In the genomic region with DNA sequence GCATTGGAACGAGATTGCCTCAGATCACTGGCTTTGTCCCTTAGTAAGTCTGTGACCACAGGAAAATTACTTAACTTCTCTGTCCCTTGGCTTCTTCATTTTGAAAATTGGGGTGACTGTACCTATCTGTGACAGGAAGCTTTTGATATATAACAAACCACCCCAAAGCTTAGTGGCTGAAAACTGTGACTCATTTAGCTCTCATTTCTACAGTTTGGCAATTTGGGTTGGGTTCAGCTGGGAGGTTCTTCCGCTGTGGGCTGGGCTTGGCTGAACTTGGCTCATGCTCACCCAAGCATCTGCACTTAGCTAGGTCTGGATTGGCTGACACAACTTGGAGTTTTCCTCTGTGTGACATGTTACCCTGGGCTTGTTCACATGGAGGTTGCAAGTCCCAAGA, we compare ENCODE assay signal across 28 cellular contexts. TPM values are rescaled to one million over a fixed set of nuclear protein-coding genes. Genes with fewer than 3 reads are reported as not detected.
"Had no signal": no experiment of that assay in that cellular context is flagged by ENCODE, and none has a peak within 500 bp of the region (broad histone marks: within the 10 kb centered on the region; RNA-seq: fewer than 3 reads in every experiment).

No MANE protein-coding gene starts in this region.

- H3K9me3 Mint-ChIP-seq: central memory CD8-positive, alpha-beta T cell; natural killer cell; type B pancreatic cell had no signal

- H3K36me3 Mint-ChIP-seq: activated naive CD8-positive, alpha-beta T cell treated with anti-CD3 and anti-CD28 coated beads, Interleukin-2, amount 10 ng/mL, durations not matched to agents 7 days and 5 days; natural killer cell; type B pancreatic cell had no signal

- H3K27ac Mint-ChIP-seq: activated naive CD8-positive, alpha-beta T cell treated with anti-CD3 and anti-CD28 coated beads, Interleukin-2, amount 10 ng/mL, durations not matched to agents 7 days and 5 days; activated T-cell treated with anti-CD3 and anti-CD28 coated beads, Interleukin-2, amount 50 U/mL, for 24 hours; activated T-helper 2 cell treated with anti-CD3 and anti-CD28 coated beads, Interferon-gamma antibody, Interleukin-2, Interleukin-4, amounts not matched to agents 10 μg/mL and 5 μg/mL and 100 μg/mL, durations not matched to agents 14 hours and 24 hours and 36 hours; effector memory CD8-positive, alpha-beta T cell; natural killer cell; stimulated activated naive B cell treated with anti-CD40 and anti-IgM and Interleukin-4, amounts not matched to agents 10 μg/mL and 1 μg/mL and 100 μg/mL, for 72 hours; type B pancreatic cell; WTC11 had no signal

- DNase-seq: activated naive CD4-positive, alpha-beta T cell; activated naive CD8-positive, alpha-beta T cell treated with anti-CD3 and anti-CD28 coated beads, Interleukin-2, amount 10 ng/mL, durations not matched to agents 7 days and 5 days; activated T-cell treated with anti-CD3 and anti-CD28 coated beads, Interleukin-2, amount 50 U/mL, for 24 hours; amniotic stem cell; effector memory CD8-positive, alpha-beta T cell; foreskin melanocyte; hippocampal formation; kidney glomerular epithelial cell; left lung; midbrain; natural killer cell; sigmoid colon; stimulated activated CD4-positive, alpha-beta T cell treated with anti-CD3 and anti-CD28 coated beads, Interleukin-15, amount 100 ng/mL, for 24 hours; stimulated activated naive B cell treated with anti-CD40 and anti-IgM and Interleukin-4, amounts not matched to agents 10 μg/mL and 1 μg/mL and 100 μg/mL, for 72 hours had no signal

- ATAC-seq: effector memory CD8-positive, alpha-beta T cell; esophagus mucosa; left lung; natural killer cell; stimulated activated naive B cell treated with anti-CD40 and anti-IgM and Interleukin-4, amounts not matched to agents 10 μg/mL and 1 μg/mL and 100 μg/mL, for 72 hours; WTC11 had no signal

- H3K4me1 Mint-ChIP-seq: activated naive CD8-positive, alpha-beta T cell treated with anti-CD3 and anti-CD28 coated beads, Interleukin-2, amount 10 ng/mL, durations not matched to agents 7 days and 5 days; central memory CD8-positive, alpha-beta T cell; natural killer cell; stimulated activated naive B cell treated with anti-CD40 and anti-IgM and Interleukin-4, amounts not matched to agents 10 μg/mL and 1 μg/mL and 100 μg/mL, for 72 hours had no signal

- H3K4me3 Mint-ChIP-seq: activated naive CD8-positive, alpha-beta T cell treated with anti-CD3 and anti-CD28 coated beads, Interleukin-2, amount 10 ng/mL, durations not matched to agents 7 days and 5 days; activated T-cell treated with anti-CD3 and anti-CD28 coated beads, Interleukin-2, amount 50 U/mL, for 24 hours; central memory CD8-positive, alpha-beta T cell; effector memory CD8-positive, alpha-beta T cell; natural killer cell; stimulated activated naive B cell treated with anti-CD40 and anti-IgM and Interleukin-4, amounts not matched to agents 10 μg/mL and 1 μg/mL and 100 μg/mL, for 72 hours; type B pancreatic cell; WTC11 had no signal

RNA-seq across cellular contexts. Expression of a gene that starts 14.0 kb away (rescaled TPM):
- total RNA-seq: activated naive CD8-positive, alpha-beta T cell treated with anti-CD3 and anti-CD28 coated beads, Interleukin-2, amount 10 ng/mL, durations not matched to agents 7 days and 5 days; activated T-helper 2 cell treated with anti-CD3 and anti-CD28 coated beads, Interferon-gamma antibody, Interleukin-2, Interleukin-4, amounts not matched to agents 10 μg/mL and 5 μg/mL and 100 μg/mL, durations not matched to agents 14 hours and 24 hours and 36 hours; breast epithelium; dermis microvascular lymphatic vessel endothelial cell; endothelial cell of umbilical vein; esophagus mucosa; left lung; lung microvascular endothelial cell; natural killer cell; osteoblast; posterior vena cava; renal cortical epithelial cell; sigmoid colon; smooth muscle cell; vagina had no signal
- polyA plus RNA-seq: endothelial cell of umbilical vein, sigmoid colon, smooth muscle cell had no signal

RNA-seq across cellular contexts. Expression of a gene that starts 25.7 kb away (rescaled TPM):
- total RNA-seq: activated naive CD8-positive, alpha-beta T cell treated with anti-CD3 and anti-CD28 coated beads, Interleukin-2, amount 10 ng/mL, durations not matched to agents 7 days and 5 days; activated T-helper 2 cell treated with anti-CD3 and anti-CD28 coated beads, Interferon-gamma antibody, Interleukin-2, Interleukin-4, amounts not matched to agents 10 μg/mL and 5 μg/mL and 100 μg/mL, durations not matched to agents 14 hours and 24 hours and 36 hours; endothelial cell of umbilical vein; natural killer cell had no signal
